ENCODE assay signal across 18 cellular contexts in the genomic region with DNA sequence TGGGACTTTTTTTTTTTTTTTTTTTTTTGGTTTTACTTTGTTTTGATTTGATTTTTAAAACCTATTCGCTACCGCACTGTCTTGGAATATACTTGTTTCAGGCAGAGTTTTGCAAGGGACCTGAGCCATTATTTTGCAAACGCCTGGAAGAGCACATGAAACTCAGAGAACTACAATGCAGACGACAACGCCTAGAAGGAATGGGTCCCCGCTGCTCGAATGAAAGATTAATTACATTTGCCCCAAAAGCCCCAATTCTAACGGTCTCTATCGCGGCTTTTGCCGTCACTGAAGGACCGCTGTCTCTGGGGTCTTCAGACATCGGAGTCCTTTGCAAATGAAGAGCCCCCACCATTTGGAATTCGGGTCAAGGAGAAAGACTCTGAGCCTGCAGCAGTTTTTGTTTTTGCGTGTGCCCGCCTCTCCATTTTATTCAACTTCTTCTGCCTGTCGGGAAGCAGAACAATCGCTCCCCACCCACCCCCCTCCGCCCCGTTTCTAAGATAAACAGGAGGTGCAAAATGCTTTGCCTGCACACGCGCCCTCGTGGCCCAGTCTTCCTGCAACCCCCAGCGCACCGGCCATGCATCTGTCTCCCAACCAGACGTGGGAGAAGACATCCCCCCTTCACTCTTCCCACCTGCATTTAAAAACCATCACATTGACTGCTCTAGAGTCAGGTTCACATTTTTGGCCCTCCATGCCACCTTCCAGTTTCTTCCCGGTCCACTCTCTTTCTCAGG. TPM values are rescaled to one million over a fixed set of nuclear protein-coding genes. Genes with fewer than 3 reads are reported as not detected.
DNase-seq lines count a peak whose midpoint lies in the region; ATAC-seq and TF ChIP-seq lines count a peak whose summit lies in the region.
"Had no signal": no experiment of that assay in that cellular context is flagged by ENCODE, and none has a peak within 500 bp of the region (broad histone marks: within the 10 kb centered on the region; RNA-seq: fewer than 3 reads in every experiment).

No MANE protein-coding gene starts in this region.

- TF ChIP-seq POLR2A in heart left ventricle (IDR thresholded peaks at IDR 0.05): no peak

- peaks cover 66 to 100% (median 99%) of the 10 kb centered on the region in 9 donors for H3K27me3 ChIP-seq in heart left ventricle

- no peak for ATAC-seq in activated CD8-positive, alpha-beta T cell treated with anti-CD3 and anti-CD28 coated beads, Interleukin-2, amount 10 ng/mL, durations not matched to agents 7 days and 5 days
- ATAC-seq in activated CD8-positive, alpha-beta T cell treated with anti-CD3 and anti-CD28 coated beads for 36 hours: no peak
- ATAC-seq in activated naive CD8-positive, alpha-beta T cell treated with anti-CD3 and anti-CD28 coated beads, Interleukin-2, amount 50 U/mL, for 24 hours: no peak
- ATAC-seq in omental fat pad (ENCODE audit: low FRiP score) (no peak), heart left ventricle (no peak), GM21528 (IDR thresholded peaks at IDR 0.05; ENCODE audit: low FRiP score, unreplicated experiment) (no peak)
- ATAC-seq: left lobe of liver, SK-N-SH treated with all-trans-retinoic acid at 6 μM for 48 hours, upper lobe of right lung had no signal

- H3K4me3 ChIP-seq in iPS-18c (ENCODE audit: insufficient read depth, low read depth, low read length): peak overlapping the region; percentile 31; the same call in 1 of the 2 replicates
- H3K4me3 ChIP-seq in heart left ventricle: no peak overlapping the region
- H3K4me3 ChIP-seq: Peyer's patch, skin epidermis, upper lobe of right lung had no signal

- peaks cover 14% of the 10 kb centered on the region for H3K9me3 Mint-ChIP-seq in activated CD8-positive, alpha-beta T cell treated with anti-CD3 and anti-CD28 coated beads, Interleukin-2, amount 10 ng/mL, durations not matched to agents 7 days and 5 days (ENCODE audit: insufficient read depth)
- H3K9me3 Mint-ChIP-seq in activated CD8-positive, alpha-beta T cell treated with anti-CD3 and anti-CD28 coated beads for 36 hours: peaks cover 14% of the 10 kb centered on the region
- peaks cover 40% of the 10 kb centered on the region for H3K9me3 Mint-ChIP-seq in activated naive CD8-positive, alpha-beta T cell treated with anti-CD3 and anti-CD28 coated beads, Interleukin-2, amount 50 U/mL, for 24 hours

- H3K4me3 Mint-ChIP-seq in activated CD8-positive, alpha-beta T cell treated with anti-CD3 and anti-CD28 coated beads, Interleukin-2, amount 10 ng/mL, durations not matched to agents 7 days and 5 days: peak overlapping the region; percentile 34
- no peak overlapping the region for H3K4me3 Mint-ChIP-seq in activated CD8-positive, alpha-beta T cell treated with anti-CD3 and anti-CD28 coated beads for 36 hours
- no peak overlapping the region for H3K4me3 Mint-ChIP-seq in activated naive CD8-positive, alpha-beta T cell treated with anti-CD3 and anti-CD28 coated beads, Interleukin-2, amount 50 U/mL, for 24 hours
- H3K4me3 Mint-ChIP-seq: activated naive CD4-positive, alpha-beta T cell treated with anti-CD3 and anti-CD28 coated beads, Interleukin-2, amount 50 U/mL, for 24 hours had no signal

- peaks cover 86% of the 10 kb centered on the region for H3K27me3 Mint-ChIP-seq in activated CD8-positive, alpha-beta T cell treated with anti-CD3 and anti-CD28 coated beads, Interleukin-2, amount 10 ng/mL, durations not matched to agents 7 days and 5 days (ENCODE audit: low read depth)
- peaks cover 93% of the 10 kb centered on the region for H3K27me3 Mint-ChIP-seq in activated CD8-positive, alpha-beta T cell treated with anti-CD3 and anti-CD28 coated beads for 36 hours
- H3K27me3 Mint-ChIP-seq in activated naive CD8-positive, alpha-beta T cell treated with anti-CD3 and anti-CD28 coated beads, Interleukin-2, amount 50 U/mL, for 24 hours: peaks cover 96% of the 10 kb centered on the region

- H3K27ac Mint-ChIP-seq in activated CD8-positive, alpha-beta T cell treated with anti-CD3 and anti-CD28 coated beads, Interleukin-2, amount 10 ng/mL, durations not matched to agents 7 days and 5 days: peak overlapping the region; percentile 61
- H3K27ac Mint-ChIP-seq in activated CD8-positive, alpha-beta T cell treated with anti-CD3 and anti-CD28 coated beads for 36 hours: no peak overlapping the region
- peak overlapping the region; percentile 35 for H3K27ac Mint-ChIP-seq in activated naive CD8-positive, alpha-beta T cell treated with anti-CD3 and anti-CD28 coated beads, Interleukin-2, amount 50 U/mL, for 24 hours
- H3K27ac Mint-ChIP-seq: CD14-positive monocyte had no signal

- no peak for DNase-seq in activated CD8-positive, alpha-beta T cell treated with anti-CD3 and anti-CD28 coated beads, Interleukin-2, amount 10 ng/mL, durations not matched to agents 7 days and 5 days
- DNase-seq in activated CD8-positive, alpha-beta T cell treated with anti-CD3 and anti-CD28 coated beads for 36 hours: no peak
- DNase-seq in activated naive CD8-positive, alpha-beta T cell treated with anti-CD3 and anti-CD28 coated beads, Interleukin-2, amount 50 U/mL, for 24 hours: no peak
- DNase-seq in superior temporal gyrus (ENCODE audit: extremely low spot score) (peak; percentile 58), omental fat pad (ENCODE audit: low spot score) (no peak), heart left ventricle (no peak)
- DNase-seq: DMS153; effector CD4-positive, alpha-beta T cell; NCI-H1105 treated with DMSO at 0.1 percent for 48 hours; Peyer's patch; upper lobe of right lung had no signal

- peaks cover 27% of the 10 kb centered on the region for H3K36me3 Mint-ChIP-seq in activated CD8-positive, alpha-beta T cell treated with anti-CD3 and anti-CD28 coated beads, Interleukin-2, amount 10 ng/mL, durations not matched to agents 7 days and 5 days (ENCODE audit: low read depth)
- peaks cover 20% of the 10 kb centered on the region for H3K36me3 Mint-ChIP-seq in activated CD8-positive, alpha-beta T cell treated with anti-CD3 and anti-CD28 coated beads for 36 hours (ENCODE audit: low read depth)
- peaks cover 16% of the 10 kb centered on the region for H3K36me3 Mint-ChIP-seq in activated naive CD8-positive, alpha-beta T cell treated with anti-CD3 and anti-CD28 coated beads, Interleukin-2, amount 50 U/mL, for 24 hours (ENCODE audit: low read depth)

- no peak for TF ChIP-seq CTCF in activated CD8-positive, alpha-beta T cell treated with anti-CD3 and anti-CD28 coated beads for 36 hours (IDR thresholded peaks at IDR 0.05)
- TF ChIP-seq CTCF in omental fat pad (IDR thresholded peaks at IDR 0.05): no peak
- no peak for TF ChIP-seq CTCF in heart left ventricle (IDR thresholded peaks at IDR 0.05)

- intact Hi-C loops in activated CD8-positive, alpha-beta T cell treated with anti-CD3 and anti-CD28 coated beads for 36 hours (cut with micrococcal nuclease): no loop called here
- intact Hi-C loops in heart left ventricle (cut with DNase I): no loop called here

- no peaks in the 10 kb centered on the region for H3K9me3 ChIP-seq in iPS-18c (ENCODE audit: control insufficient read depth, insufficient read depth, low read length)
- no peaks in the 10 kb centered on the region for H3K9me3 ChIP-seq in heart left ventricle
- H3K9me3 ChIP-seq: upper lobe of right lung had no signal

- H3K4me1 ChIP-seq in heart left ventricle: peaks cover 0 to 20% (median 5%) of the 10 kb centered on the region in 12 donors

- H3K36me3 ChIP-seq in heart left ventricle: no peaks in the 10 kb centered on the region
- H3K36me3 ChIP-seq: Peyer's patch, upper lobe of right lung had no signal

- POLR2A ChIA-PET in activated CD8-positive, alpha-beta T cell treated with anti-CD3 and anti-CD28 coated beads, Interleukin-2, amount 10 ng/mL, durations not matched to agents 7 days and 5 days (lab: Charles Lee): no interaction called here
- POLR2A ChIA-PET in activated CD8-positive, alpha-beta T cell treated with anti-CD3 and anti-CD28 coated beads for 36 hours (lab: Charles Lee): no interaction called here

- H3K4me1 Mint-ChIP-seq in activated CD8-positive, alpha-beta T cell treated with anti-CD3 and anti-CD28 coated beads, Interleukin-2, amount 10 ng/mL, durations not matched to agents 7 days and 5 days (ENCODE audit: low read depth): peaks cover 8% of the 10 kb centered on the region
- H3K4me1 Mint-ChIP-seq in activated CD8-positive, alpha-beta T cell treated with anti-CD3 and anti-CD28 coated beads for 36 hours (ENCODE audit: low read depth): peaks cover 21% of the 10 kb centered on the region
- peaks cover 16% of the 10 kb centered on the region for H3K4me1 Mint-ChIP-seq in activated naive CD8-positive, alpha-beta T cell treated with anti-CD3 and anti-CD28 coated beads, Interleukin-2, amount 50 U/mL, for 24 hours

- no peak overlapping the region for H3K27ac ChIP-seq in heart left ventricle
- H3K27ac ChIP-seq: Peyer's patch, skin epidermis, upper lobe of right lung had no signal

- 5 to 12% (median 7%) methylated on average over 25 to 27 of the region's 27 CpGs for WGBS in heart left ventricle, 4 donors

- CTCF ChIA-PET in activated CD8-positive, alpha-beta T cell treated with anti-CD3 and anti-CD28 coated beads, Interleukin-2, amount 10 ng/mL, durations not matched to agents 7 days and 5 days (lab: Charles Lee): no interaction called here
- CTCF ChIA-PET in activated CD8-positive, alpha-beta T cell treated with anti-CD3 and anti-CD28 coated beads for 36 hours (lab: Charles Lee): interaction anchor here (0.7 to 1.0 kb wide), 2 partner anchors 16 to 23 kb away, joined by 3 to 4 read pairs; no protein-coding TSS in a partner anchor

RNA-seq across cellular contexts. Expression of gene SOX2, which starts 13.5 kb away (rescaled TPM):
- total RNA-seq in activated CD8-positive, alpha-beta T cell treated with anti-CD3 and anti-CD28 coated beads, Interleukin-2, amount 10 ng/mL, durations not matched to agents 7 days and 5 days: not detected
- not detected for total RNA-seq in activated CD8-positive, alpha-beta T cell treated with anti-CD3 and anti-CD28 coated beads for 36 hours
- total RNA-seq in omental fat pad (not detected), heart left ventricle (1 to 10 TPM in 2 of 9 donors, under 1 TPM in 2, not detected in 5; 0.09 to 1.1 (median 0.61) TPM)
- under 1 TPM; 0.11 to 0.30 TPM for polyA plus RNA-seq in heart left ventricle
- polyA plus RNA-seq: CD14-positive monocyte had no signal
